Comparison of ENCODE assay signal across 8 cellular contexts in the genomic region with DNA sequence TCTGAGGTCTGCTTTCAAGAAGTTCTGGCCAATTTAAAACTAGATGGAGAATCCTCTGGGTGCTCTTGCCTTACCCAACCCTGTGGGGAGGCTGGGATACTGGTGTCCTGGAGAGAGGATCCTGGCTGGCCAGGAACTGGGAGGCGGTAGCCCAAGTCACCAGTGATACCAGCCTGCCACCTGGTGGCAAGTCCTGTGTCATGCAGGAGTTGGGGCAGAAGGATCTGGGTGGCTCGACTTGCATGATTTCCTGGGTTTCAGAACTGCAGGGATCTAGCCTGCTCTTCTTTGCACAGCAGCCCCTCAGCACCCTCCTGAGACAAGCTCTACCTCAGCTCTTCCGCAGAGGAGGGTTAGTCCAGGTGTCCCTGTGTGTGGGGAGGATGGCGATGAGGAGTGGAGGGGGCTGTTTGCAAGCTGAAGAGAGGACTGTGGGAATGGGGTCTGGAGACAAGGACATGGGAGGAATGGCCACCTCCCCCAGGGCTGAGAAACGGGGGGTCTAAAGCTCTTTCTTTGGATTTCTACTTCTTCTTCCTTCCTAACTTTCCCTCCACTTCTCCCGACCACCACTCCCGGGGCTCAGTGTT. TPM values are rescaled to one million over a fixed set of nuclear protein-coding genes. Genes with fewer than 3 reads are reported as not detected.
A peak's percentile ranks its signal among the peaks of the same experiment; 100 is the strongest.
DNase-seq lines count a peak whose midpoint lies in the region; ATAC-seq and TF ChIP-seq lines count a peak whose summit lies in the region.

No MANE protein-coding gene starts in this region.

- H3K4me1 Mint-ChIP-seq in activated CD4-positive, alpha-beta T cell treated with anti-CD3 and anti-CD28 coated beads, Interleukin-2, amount 10 ng/mL, durations not matched to agents 7 days and 5 days = no peaks in the 10 kb centered on the region

- H3K4me3 ChIP-seq in lower lobe of right lung = no peak overlapping the region

- H3K27me3 ChIP-seq in lower lobe of right lung (ENCODE audit: low read depth) = peaks cover 29% of the 10 kb centered on the region

- POLR2A ChIA-PET in activated CD4-positive, alpha-beta T cell treated with anti-CD3 and anti-CD28 coated beads, Interleukin-2, amount 10 ng/mL, durations not matched to agents 7 days and 5 days (lab: Charles Lee) = interaction anchor here (0.6 kb wide), 1 partner anchor 204 kb away, joined by 5 read pairs; no protein-coding TSS in a partner anchor

- no peak overlapping the region for H3K4me3 Mint-ChIP-seq in activated CD4-positive, alpha-beta T cell treated with anti-CD3 and anti-CD28 coated beads, Interleukin-2, amount 10 ng/mL, durations not matched to agents 7 days and 5 days

- TF ChIP-seq CTCF in lower lobe of right lung (IDR thresholded peaks at IDR 0.05) = peak; percentile 90

- CTCF ChIA-PET in activated CD4-positive, alpha-beta T cell treated with anti-CD3 and anti-CD28 coated beads, Interleukin-2, amount 10 ng/mL, durations not matched to agents 7 days and 5 days (lab: Charles Lee) = interaction anchor here (0.7 to 2.3 kb wide), 8 partner anchors 8 to 152 kb away, joined by 3 to 8 read pairs (median 4); partner anchors contain the start of gene KCNK5

- ATAC-seq in lower lobe of right lung (peak; percentile 75 to 83), HG03469 (IDR thresholded peaks at IDR 0.05; ENCODE audit: unreplicated experiment) (no peak)

- DNase-seq in Ammon's horn (ENCODE audit: low spot score) (peak; percentile 84), GM19238 (ENCODE audit: insufficient read length, low spot score) (peak; percentile 69), NCI-H2196 (lab: John Stamatoyannopoulos, UW; ENCODE audit: unreplicated experiment) (peak; percentile 85), dermis microvascular lymphatic vessel endothelial cell (ENCODE audit: low read depth in 2 of 2) (peak; percentile 37 to 64), lower lobe of right lung (peak; percentile 74)
- peak; percentile 65 for DNase-seq in activated CD4-positive, alpha-beta T cell treated with anti-CD3 and anti-CD28 coated beads, Interleukin-2, amount 10 ng/mL, durations not matched to agents 7 days and 5 days
- DNase-seq in stimulated activated CD8-positive, alpha-beta memory T cell treated with anti-CD3 and anti-CD28 coated beads, Interleukin-12 subunit alpha, Interleukin-12 subunit beta, amount 100 ng/mL, for 1 hour (ENCODE audit: low read depth) = peak; percentile 19

- intact Hi-C loops in lower lobe of right lung (cut with DNase I) = no loop called here

- peaks cover 18% of the 10 kb centered on the region for H3K4me1 ChIP-seq in lower lobe of right lung

- H3K9me3 ChIP-seq in lower lobe of right lung = no peaks in the 10 kb centered on the region

- H3K36me3 ChIP-seq in lower lobe of right lung = no peaks in the 10 kb centered on the region

- no peaks in the 10 kb centered on the region for H3K9me3 Mint-ChIP-seq in activated CD4-positive, alpha-beta T cell treated with anti-CD3 and anti-CD28 coated beads, Interleukin-2, amount 10 ng/mL, durations not matched to agents 7 days and 5 days

- no peak overlapping the region for H3K27ac ChIP-seq in lower lobe of right lung

- H3K27me3 Mint-ChIP-seq in activated CD4-positive, alpha-beta T cell treated with anti-CD3 and anti-CD28 coated beads, Interleukin-2, amount 10 ng/mL, durations not matched to agents 7 days and 5 days = peaks cover 33% of the 10 kb centered on the region

- H3K36me3 Mint-ChIP-seq in activated CD4-positive, alpha-beta T cell treated with anti-CD3 and anti-CD28 coated beads, Interleukin-2, amount 10 ng/mL, durations not matched to agents 7 days and 5 days (ENCODE audit: low read depth) = no peaks in the 10 kb centered on the region

- no peak overlapping the region for H3K27ac Mint-ChIP-seq in activated CD4-positive, alpha-beta T cell treated with anti-CD3 and anti-CD28 coated beads, Interleukin-2, amount 10 ng/mL, durations not matched to agents 7 days and 5 days

RNA-seq across cellular contexts. Expression of gene KCNK17, which starts 4.2 kb away (rescaled TPM):
- not detected for total RNA-seq in activated CD4-positive, alpha-beta T cell treated with anti-CD3 and anti-CD28 coated beads, Interleukin-2, amount 10 ng/mL, durations not matched to agents 7 days and 5 days
- total RNA-seq in dermis microvascular lymphatic vessel endothelial cell (not detected in 2 replicates), lower lobe of right lung (5.5 TPM)

RNA-seq across cellular contexts. Expression of gene KCNK16, which starts 12.5 kb away (rescaled TPM):
- total RNA-seq in activated CD4-positive, alpha-beta T cell treated with anti-CD3 and anti-CD28 coated beads, Interleukin-2, amount 10 ng/mL, durations not matched to agents 7 days and 5 days = not detected
- total RNA-seq in dermis microvascular lymphatic vessel endothelial cell (not detected in 2 replicates), lower lobe of right lung (not detected)

Comparison
In these comparisons a context has a peak if more than half of its experiments do, and no peak if none do; other contexts are left out.
1. DNase-seq: peak in every context shown above with its lines; median percentile 85 in NCI-H2196; 84 in Ammon's horn; 74 in lower lobe of right lung; 69 in GM19238; 65 in activated CD4-positive, alpha-beta T cell treated with anti-CD3 and anti-CD28 coated beads, Interleukin-2, amount 10 ng/mL, durations not matched to agents 7 days and 5 days; 50 in dermis microvascular lymphatic vessel endothelial cell; 19 in stimulated activated CD8-positive, alpha-beta memory T cell treated with anti-CD3 and anti-CD28 coated beads, Interleukin-12 subunit alpha, Interleukin-12 subunit beta, amount 100 ng/mL, for 1 hour.